ENCODE assay signal across 13 cellular contexts in genomic region chr19:49988433-49988832, GRCh38. TPM values are rescaled to one million over a fixed set of nuclear protein-coding genes. Genes with fewer than 3 reads are reported as not detected.
A peak's percentile ranks its signal among the peaks of the same experiment; 100 is the strongest.
DNase-seq lines count a peak whose midpoint lies in the region; ATAC-seq and TF ChIP-seq lines count a peak whose summit lies in the region.
"Had no signal": no experiment of that assay in that cellular context is flagged by ENCODE, and none has a peak within 500 bp of the region (broad histone marks: within the 10 kb centered on the region; RNA-seq: fewer than 3 reads in every experiment).

No MANE protein-coding gene starts in this region.

- H3K4me1 Mint-ChIP-seq in activated naive CD4-positive, alpha-beta T cell treated with anti-CD3 and anti-CD28 coated beads for 36 hours (ENCODE audit: low read depth) = peaks cover 11% of the 10 kb centered on the region
- H3K4me1 Mint-ChIP-seq in activated naive CD4-positive, alpha-beta T cell treated with anti-CD3 and anti-CD28 coated beads, Interleukin-2, amount 10 ng/mL, durations not matched to agents 7 days and 5 days = no peaks in the 10 kb centered on the region

- DNase-seq in activated naive CD4-positive, alpha-beta T cell treated with anti-CD3 and anti-CD28 coated beads for 36 hours = peak; percentile 22
- no peak for DNase-seq in activated naive CD4-positive, alpha-beta T cell treated with anti-CD3 and anti-CD28 coated beads, Interleukin-2, amount 10 ng/mL, durations not matched to agents 7 days and 5 days
- DNase-seq in RKO (ENCODE audit: low spot score) (peak; percentile 77), epithelial cell of esophagus (ENCODE audit: low read depth) (peak; percentile 74), left colon (no peak), T-helper 9 cell (no peak)
- peak; percentile 37 for DNase-seq in stimulated activated CD4-positive, alpha-beta T cell treated with anti-CD3 and anti-CD28 coated beads, Interleukin-4, amount 100 ng/mL, for 24 hours
- DNase-seq: activated CD4-positive, alpha-beta T cell treated with anti-CD3 and anti-CD28 coated beads, Interleukin-2, amount 50 U/mL, for 1 hour; NCI-H526 treated with DMSO at 0.1 percent for 48 hours; right lobe of liver had no signal

- no peak for ATAC-seq in left colon
- ATAC-seq in GM18858 (IDR thresholded peaks at IDR 0.05; ENCODE audit: unreplicated experiment) = no peak
- ATAC-seq: right lobe of liver had no signal

- intact Hi-C loops in activated naive CD4-positive, alpha-beta T cell treated with anti-CD3 and anti-CD28 coated beads for 36 hours (cut with micrococcal nuclease) = loop anchor here (10.0 kb wide), 1 partner anchor 124 kb away; the partner anchor contains the start of gene PNKP
- intact Hi-C loops in left colon (cut with DNase I, micrococcal nuclease) = no loop called here

- no peak overlapping the region for H3K4me3 ChIP-seq in epithelial cell of esophagus (ENCODE audit: low read length)
- H3K4me3 ChIP-seq: esophagus muscularis mucosa, right lobe of liver, SK-N-MC had no signal

- peaks cover 27% of the 10 kb centered on the region for H3K36me3 Mint-ChIP-seq in activated naive CD4-positive, alpha-beta T cell treated with anti-CD3 and anti-CD28 coated beads for 36 hours (ENCODE audit: low read depth)
- H3K36me3 Mint-ChIP-seq in activated naive CD4-positive, alpha-beta T cell treated with anti-CD3 and anti-CD28 coated beads, Interleukin-2, amount 10 ng/mL, durations not matched to agents 7 days and 5 days = peaks cover 49% of the 10 kb centered on the region

- no peak for TF ChIP-seq CTCF in epithelial cell of esophagus (IDR thresholded peaks at IDR 0.05; ENCODE audit: insufficient read depth, low read depth, low read length, missing control alignments)

- H3K27me3 Mint-ChIP-seq in activated naive CD4-positive, alpha-beta T cell treated with anti-CD3 and anti-CD28 coated beads for 36 hours (ENCODE audit: low read depth) = no peaks in the 10 kb centered on the region
- no peaks in the 10 kb centered on the region for H3K27me3 Mint-ChIP-seq in activated naive CD4-positive, alpha-beta T cell treated with anti-CD3 and anti-CD28 coated beads, Interleukin-2, amount 10 ng/mL, durations not matched to agents 7 days and 5 days

- H3K27ac Mint-ChIP-seq in activated naive CD4-positive, alpha-beta T cell treated with anti-CD3 and anti-CD28 coated beads for 36 hours = no peak overlapping the region
- H3K27ac Mint-ChIP-seq in activated naive CD4-positive, alpha-beta T cell treated with anti-CD3 and anti-CD28 coated beads, Interleukin-2, amount 10 ng/mL, durations not matched to agents 7 days and 5 days = no peak overlapping the region

- no peaks in the 10 kb centered on the region for H3K9me3 Mint-ChIP-seq in activated naive CD4-positive, alpha-beta T cell treated with anti-CD3 and anti-CD28 coated beads for 36 hours
- peaks cover 4% of the 10 kb centered on the region for H3K9me3 Mint-ChIP-seq in activated naive CD4-positive, alpha-beta T cell treated with anti-CD3 and anti-CD28 coated beads, Interleukin-2, amount 10 ng/mL, durations not matched to agents 7 days and 5 days

- CTCF ChIA-PET in activated naive CD4-positive, alpha-beta T cell treated with anti-CD3 and anti-CD28 coated beads for 36 hours (lab: Charles Lee) = interaction anchor here (0.6 kb wide), 1 partner anchor 38 kb away, joined by 3 read pairs; no protein-coding TSS in a partner anchor
- CTCF ChIA-PET in activated naive CD4-positive, alpha-beta T cell treated with anti-CD3 and anti-CD28 coated beads, Interleukin-2, amount 10 ng/mL, durations not matched to agents 7 days and 5 days (lab: Charles Lee) = no interaction called here

- no peak overlapping the region for H3K4me3 Mint-ChIP-seq in activated naive CD4-positive, alpha-beta T cell treated with anti-CD3 and anti-CD28 coated beads for 36 hours
- no peak overlapping the region for H3K4me3 Mint-ChIP-seq in activated naive CD4-positive, alpha-beta T cell treated with anti-CD3 and anti-CD28 coated beads, Interleukin-2, amount 10 ng/mL, durations not matched to agents 7 days and 5 days

RNA-seq across cellular contexts. Expression of gene SIGLEC11, which starts 27.5 kb away (rescaled TPM):
- not detected for total RNA-seq in activated naive CD4-positive, alpha-beta T cell treated with anti-CD3 and anti-CD28 coated beads for 36 hours
- total RNA-seq in left colon = under 1 TPM; 0.40 to 0.75 TPM

RNA-seq across cellular contexts. Expression of gene VRK3, which starts 36.7 kb away (rescaled TPM):
- 10 to 100 TPM; 45.7 to 54.3 TPM for total RNA-seq in activated naive CD4-positive, alpha-beta T cell treated with anti-CD3 and anti-CD28 coated beads for 36 hours
- total RNA-seq in left colon = 10 to 100 TPM; 48.2 to 55.3 TPM

RNA-seq across cellular contexts. Expression of gene ZNF473, which starts 37.4 kb away (rescaled TPM):
- total RNA-seq in activated naive CD4-positive, alpha-beta T cell treated with anti-CD3 and anti-CD28 coated beads for 36 hours = 10 to 100 TPM; 13.1 to 13.6 TPM
- total RNA-seq in left colon = 1 to 10 TPM; 4.9 to 5.9 TPM

RNA-seq across cellular contexts. Expression of gene NUP62, which starts 59.1 kb away (rescaled TPM):
- total RNA-seq in activated naive CD4-positive, alpha-beta T cell treated with anti-CD3 and anti-CD28 coated beads for 36 hours = 10 to 100 TPM; 89.2 to 92.5 TPM
- total RNA-seq in left colon = 10 to 100 TPM; 31.5 to 37.1 TPM

RNA-seq across cellular contexts. Expression of gene ATF5, which starts 59.4 kb away (rescaled TPM):
- total RNA-seq in activated naive CD4-positive, alpha-beta T cell treated with anti-CD3 and anti-CD28 coated beads for 36 hours = 1 to 10 TPM; 8.0 to 8.8 TPM
- 10 to 100 TPM; 13.2 to 16.7 TPM for total RNA-seq in left colon

Comparison
In these comparisons a context has a peak if more than half of its experiments do, and no peak if none do; other contexts are left out.
1. DNase-seq: peak in activated naive CD4-positive, alpha-beta T cell treated with anti-CD3 and anti-CD28 coated beads for 36 hours (single experiment), RKO (single experiment), epithelial cell of esophagus (single experiment) and stimulated activated CD4-positive, alpha-beta T cell treated with anti-CD3 and anti-CD28 coated beads, Interleukin-4, amount 100 ng/mL, for 24 hours (single experiment); none in activated naive CD4-positive, alpha-beta T cell treated with anti-CD3 and anti-CD28 coated beads, Interleukin-2, amount 10 ng/mL, durations not matched to agents 7 days and 5 days (single experiment), left colon (0 of 2) and T-helper 9 cell (single experiment).